In the genomic region with DNA sequence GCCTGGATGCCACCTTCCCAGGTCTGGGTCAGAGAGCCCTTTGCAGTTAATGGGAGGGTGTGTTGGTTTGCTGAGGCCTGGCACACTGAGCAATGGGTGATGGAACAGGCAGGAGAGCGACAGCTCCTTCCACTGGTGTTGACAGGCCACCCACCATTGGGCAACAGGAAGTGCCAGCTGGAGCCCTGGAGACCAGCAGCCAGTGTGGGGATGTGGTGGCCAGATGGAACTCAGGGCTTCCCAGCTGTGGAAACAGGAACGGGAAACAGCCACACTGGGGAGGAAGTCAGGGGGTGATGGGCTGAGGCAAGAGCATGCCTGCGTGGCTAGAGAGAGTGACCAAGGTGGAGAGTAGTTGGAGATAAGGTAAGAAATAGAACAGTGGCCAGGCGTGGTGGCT, we compare ENCODE assay signal across 14 cellular contexts. TPM values are rescaled to one million over a fixed set of nuclear protein-coding genes. Genes with fewer than 3 reads are reported as not detected.
A peak's percentile ranks its signal among the peaks of the same experiment; 100 is the strongest.
DNase-seq lines count a peak whose midpoint lies in the region; ATAC-seq lines count a peak whose summit lies in the region.
"Had no signal": no experiment of that assay in that cellular context is flagged by ENCODE, and none has a peak within 500 bp of the region (broad histone marks: within the 10 kb centered on the region; RNA-seq: fewer than 3 reads in every experiment).

No MANE protein-coding gene starts in this region.

- ATAC-seq in right cardiac atrium (peak; percentile 62 to 72), HG02973 (IDR thresholded peaks at IDR 0.05; ENCODE audit: unreplicated experiment) (no peak)
- ATAC-seq in stimulated activated naive CD8-positive, alpha-beta T cell treated with anti-CD3 and anti-CD28 coated beads, Interleukin-15, Interleukin-2, amounts not matched to agents 100 U/mL and 50 U/mL, for 24 hours = no peak
- ATAC-seq: A549 had no signal

- no peaks in the 10 kb centered on the region for H3K9me3 ChIP-seq in right cardiac atrium (ENCODE audit: control insufficient read depth, low read length)
- H3K9me3 ChIP-seq: A549 had no signal

- 69% methylated on average over 4 of the region's 4 CpGs for WGBS in right cardiac atrium

- no peak overlapping the region for H3K4me3 ChIP-seq in right cardiac atrium (ENCODE audit: low read length)
- H3K4me3 ChIP-seq: A549 had no signal

- intact Hi-C loops in right cardiac atrium (cut with DNase I) = no loop called here

- no peak overlapping the region for H3K27ac ChIP-seq in right cardiac atrium (ENCODE audit: low read length)
- H3K27ac ChIP-seq: A549, RWPE1 had no signal

- no peaks in the 10 kb centered on the region for H3K27me3 ChIP-seq in right cardiac atrium (ENCODE audit: control insufficient read depth, insufficient read depth)

- no peaks in the 10 kb centered on the region for H3K4me1 ChIP-seq in right cardiac atrium (ENCODE audit: control insufficient read depth, insufficient read depth, low read length)
- H3K4me1 ChIP-seq: A549 had no signal

- peak; percentile 11 for DNase-seq in activated CD4-positive, alpha-beta T cell treated with anti-CD3 and anti-CD28 coated beads for 48 hours
- no peak for DNase-seq in activated CD4-positive, alpha-beta T cell treated with anti-CD3 and anti-CD28 coated beads, Interleukin-2, amount 50 U/mL, for 1 hour
- DNase-seq in UCSD-AML1 (lab: John Stamatoyannopoulos, UW; ENCODE audit: unreplicated experiment) (peak; percentile 86), right cardiac atrium (peak; percentile 65 to 88 (median 84)), retina (no peak), NCI-H510A treated with DMSO at 0.1 percent for 48 hours (lab: John Stamatoyannopoulos, UW) (no peak)
- DNase-seq in stimulated activated naive CD8-positive, alpha-beta T cell treated with anti-CD3 and anti-CD28 coated beads, Interleukin-15, Interleukin-2, amounts not matched to agents 100 U/mL and 50 U/mL, for 24 hours = peak; percentile 23
- DNase-seq: cerebellar nuclear complex, foreskin melanocyte, NCI-H1417 treated with DMSO at 0.1 percent for 48 hours had no signal

RNA-seq across cellular contexts. Expression of a gene that starts 9.3 kb away (rescaled TPM):
- total RNA-seq in right cardiac atrium = 1 to 10 TPM; 2.9 to 6.0 (median 5.5) TPM
- polyA plus RNA-seq in right cardiac atrium = 1.9 TPM
- polyA plus RNA-seq: A549, neural cell had no signal

Comparison
In these comparisons a context has a peak if more than half of its experiments do, and no peak if none do; other contexts are left out.
1. DNase-seq: peak in activated CD4-positive, alpha-beta T cell treated with anti-CD3 and anti-CD28 coated beads for 48 hours (single experiment), UCSD-AML1 (single experiment), right cardiac atrium (3 of 3) and stimulated activated naive CD8-positive, alpha-beta T cell treated with anti-CD3 and anti-CD28 coated beads, Interleukin-15, Interleukin-2, amounts not matched to agents 100 U/mL and 50 U/mL, for 24 hours (single experiment); none in activated CD4-positive, alpha-beta T cell treated with anti-CD3 and anti-CD28 coated beads, Interleukin-2, amount 50 U/mL, for 1 hour (single experiment), retina (single experiment) and NCI-H510A treated with DMSO at 0.1 percent for 48 hours (single experiment).
2. ATAC-seq: peak in right cardiac atrium (2 of 2); none in stimulated activated naive CD8-positive, alpha-beta T cell treated with anti-CD3 and anti-CD28 coated beads, Interleukin-15, Interleukin-2, amounts not matched to agents 100 U/mL and 50 U/mL, for 24 hours (single experiment) and HG02973 (single experiment).